1 cellular context compared by ENCODE assay signal in genomic region chr2:102070058-102070642, GRCh38.
TF ChIP-seq lines count a peak whose summit lies in the region.

No MANE protein-coding gene starts in this region.

TF ChIP-seq in HepG2, 621 proteins besides CTCF, POLR2A, EP300 and RAD21 (continued from another document):
- TF ChIP-seq IKZF5 (CRISPR knock-in tag; IDR thresholded peaks at IDR 0.05) (peak; percentile 15; the same call in 1 of the 2 replicates), ZC3H4 (CRISPR knock-in tag; IDR thresholded peaks at IDR 0.05; ENCODE audit: borderline replicate concordance) (no peak), NCOA2 (CRISPR knock-in tag; IDR thresholded peaks at IDR 0.05) (peak; percentile 38; the same call in 1 of the 2 replicates), SUZ12 (IDR thresholded peaks at IDR 0.05; ENCODE audit: low read depth, low read length) (no peak), ZEB1 (IDR thresholded peaks at IDR 0.05; ENCODE audit: insufficient replicate concordance, low read depth) (no peak), ZNF569 (CRISPR knock-in tag; IDR thresholded peaks at IDR 0.05; ENCODE audit: borderline replicate concordance) (0 out of 2 replicates have a peak, but pooled peaks have one; percentile 65), HIC2 (CRISPR knock-in tag; IDR thresholded peaks at IDR 0.05; ENCODE audit: low read depth) (0 out of 2 replicates have a peak, but pooled peaks have one; percentile 44), ZNF724P (CRISPR knock-in tag; IDR thresholded peaks at IDR 0.05; ENCODE audit: borderline replicate concordance) (0 out of 2 replicates have a peak, but pooled peaks have one; percentile 5), JARID2 (CRISPR knock-in tag; IDR thresholded peaks at IDR 0.05; ENCODE audit: insufficient replicate concordance) (no peak), HOXD1 (CRISPR knock-in tag; IDR thresholded peaks at IDR 0.05) (no peak), ZNF747 (CRISPR knock-in tag; IDR thresholded peaks at IDR 0.05; ENCODE audit: borderline replicate concordance) (0 out of 2 replicates have a peak, but pooled peaks have one; percentile 60), PHF8 (CRISPR knock-in tag; IDR thresholded peaks at IDR 0.05) (peak; percentile 73), ZNF292 (CRISPR knock-in tag; IDR thresholded peaks at IDR 0.05; ENCODE audit: borderline replicate concordance, low read depth) (peak; percentile 19; the same call in 1 of the 2 replicates), AFF4 (CRISPR knock-in tag; IDR thresholded peaks at IDR 0.05) (no peak), KMT2B (CRISPR knock-in tag; IDR thresholded peaks at IDR 0.05) (peak; percentile 13; the same call in 1 of the 2 replicates), MAX (IDR thresholded peaks at IDR 0.05) (peak; percentile 51), ZNF788 (CRISPR knock-in tag; IDR thresholded peaks at IDR 0.05; ENCODE audit: borderline replicate concordance) (peak; percentile 91), ZBTB2 (CRISPR knock-in tag; IDR thresholded peaks at IDR 0.05; ENCODE audit: low read depth) (no peak), FOXC1 (CRISPR knock-in tag; IDR thresholded peaks at IDR 0.05; ENCODE audit: borderline replicate concordance) (no peak), NR1H2 (CRISPR knock-in tag; IDR thresholded peaks at IDR 0.05; ENCODE audit: borderline replicate concordance, low read depth) (no peak), KAT8 (CRISPR knock-in tag; IDR thresholded peaks at IDR 0.05) (peak; percentile 21; the same call in 1 of the 2 replicates), ZNF550 (CRISPR knock-in tag; IDR thresholded peaks at IDR 0.05; ENCODE audit: borderline replicate concordance) (no peak), ZNF224 (CRISPR knock-in tag; IDR thresholded peaks at IDR 0.05) (peak; percentile 52; the same call in 1 of the 2 replicates), ZSCAN22 (CRISPR knock-in tag; IDR thresholded peaks at IDR 0.05) (no peak), RXRA (CRISPR knock-in tag; IDR thresholded peaks at IDR 0.05) (0 out of 2 replicates have a peak, but pooled peaks have one; percentile 25), PITX1 (CRISPR knock-in tag; IDR thresholded peaks at IDR 0.05) (0 out of 2 replicates have a peak, but pooled peaks have one; percentile 49), TGIF2 (CRISPR knock-in tag; IDR thresholded peaks at IDR 0.05) (no peak), SALL1 (CRISPR knock-in tag; IDR thresholded peaks at IDR 0.05) (peak; percentile 53; the same call in 1 of the 2 replicates), SP2 (CRISPR knock-in tag; IDR thresholded peaks at IDR 0.05) (no peak), ZNF33B (CRISPR knock-in tag; IDR thresholded peaks at IDR 0.05) (0 out of 2 replicates have a peak, but pooled peaks have one; percentile 48), ZNF17 (CRISPR knock-in tag; IDR thresholded peaks at IDR 0.05) (no peak), SRF (IDR thresholded peaks at IDR 0.05; ENCODE audit: low read depth, low read length) (peak; percentile 90), ZNF616 (CRISPR knock-in tag; IDR thresholded peaks at IDR 0.05; ENCODE audit: low read depth) (no peak), NR2F1 (CRISPR knock-in tag; IDR thresholded peaks at IDR 0.05) (no peak), SNAPC5 (CRISPR knock-in tag; IDR thresholded peaks at IDR 0.05; ENCODE audit: borderline replicate concordance) (0 out of 2 replicates have a peak, but pooled peaks have one; percentile 3), TAF1 (CRISPR knock-in tag; IDR thresholded peaks at IDR 0.05) (peak; percentile 27; the same call in 1 of the 2 replicates), UBTF (CRISPR knock-in tag; IDR thresholded peaks at IDR 0.05) (peak; percentile 59; the same call in 1 of the 2 replicates), REPIN1 (CRISPR knock-in tag; IDR thresholded peaks at IDR 0.05; ENCODE audit: borderline replicate concordance, low read depth) (no peak), SMAD3 (CRISPR knock-in tag; IDR thresholded peaks at IDR 0.05) (peak; percentile 59; the same call in 1 of the 2 replicates), ATF4 (CRISPR knock-in tag; IDR thresholded peaks at IDR 0.05) (0 out of 4 replicates have a peak, but pooled peaks of 1 of the 2 experiments have one; percentile 44), GFI1 (CRISPR knock-in tag; IDR thresholded peaks at IDR 0.05; ENCODE audit: borderline replicate concordance) (peak; percentile 46; the same call in 1 of the 2 replicates), STAG1 (CRISPR knock-in tag; IDR thresholded peaks at IDR 0.05) (peak; percentile 69), NR2F6 (IDR thresholded peaks at IDR 0.05) (no peak), NR2F6 (CRISPR knock-in tag; IDR thresholded peaks at IDR 0.05) (peak; percentile 40; the same call in 1 of the 2 replicates), HIVEP1 (CRISPR knock-in tag; IDR thresholded peaks at IDR 0.05) (0 out of 2 replicates have a peak, but pooled peaks have one; percentile 61), TCF12 (IDR thresholded peaks at IDR 0.05) (no peak), TCF12 (CRISPR knock-in tag; IDR thresholded peaks at IDR 0.05) (0 out of 2 replicates have a peak, but pooled peaks have one; percentile 47), MIER3 (CRISPR knock-in tag; IDR thresholded peaks at IDR 0.05; ENCODE audit: borderline replicate concordance) (peak; percentile 24; the same call in 1 of the 2 replicates), ZNF615 (CRISPR knock-in tag; IDR thresholded peaks at IDR 0.05; ENCODE audit: borderline replicate concordance) (0 out of 2 replicates have a peak, but pooled peaks have one; percentile 30), ZFP91 (CRISPR knock-in tag; IDR thresholded peaks at IDR 0.05; ENCODE audit: borderline replicate concordance) (peak; percentile 75), XRCC5 (optimal IDR thresholded peaks at IDR 0.05; ENCODE audit: low read length) (no peak), ZFP36L2 (CRISPR knock-in tag; IDR thresholded peaks at IDR 0.05) (no peak), EHMT2 (IDR thresholded peaks at IDR 0.05; ENCODE audit: borderline replicate concordance, low read depth, low read length) (peak; percentile 73; the same call in 1 of the 2 replicates), DR1 (CRISPR knock-in tag; IDR thresholded peaks at IDR 0.05) (no peak), ZSCAN30 (CRISPR knock-in tag; IDR thresholded peaks at IDR 0.05) (0 out of 2 replicates have a peak, but pooled peaks have one; percentile 59)
